ENCODE assay signal across 1 cellular context in genomic region chr3:50218448-50218847, GRCh38.
TF ChIP-seq lines count a peak whose summit lies in the region.

No MANE protein-coding gene starts in this region.

TF ChIP-seq in H1, 55 proteins besides CTCF, POLR2A, EP300 and RAD21:
- TF ChIP-seq BCL11A (IDR thresholded peaks at IDR 0.05; ENCODE audit: low read depth in 2 of 2, low read length in 2 of 2) (no peak), TEAD4 (IDR thresholded peaks at IDR 0.05; ENCODE audit: low read depth, low read length) (no peak), CREB1 (IDR thresholded peaks at IDR 0.05) (no peak), KDM1A (IDR thresholded peaks at IDR 0.05; ENCODE audit: borderline replicate concordance, low read length) (no peak), POLR2AphosphoS5 (IDR thresholded peaks at IDR 0.05; ENCODE audit: low read depth, low read length) (no peak), JUND (IDR thresholded peaks at IDR 0.05; ENCODE audit: low read length) (no peak), RXRA (IDR thresholded peaks at IDR 0.05; ENCODE audit: insufficient read depth, low read depth, low read length) (no peak), TAF1 (IDR thresholded peaks at IDR 0.05; ENCODE audit: low read depth, low read length) (no peak), TAF7 (optimal IDR thresholded peaks at IDR 0.05; ENCODE audit: borderline replicate concordance, low read depth, low read length) (no peak), ATF3 (IDR thresholded peaks at IDR 0.05; ENCODE audit: insufficient read depth, low read depth, low read length) (no peak), BACH1 (IDR thresholded peaks at IDR 0.05; ENCODE audit: low read length) (no peak), SIRT6 (IDR thresholded peaks at IDR 0.05; ENCODE audit: low read length) (no peak), CBX5 (IDR thresholded peaks at IDR 0.05; ENCODE audit: low read depth, low read length) (no peak), SAP30 (IDR thresholded peaks at IDR 0.05; ENCODE audit: insufficient read depth, insufficient replicate concordance, low read length) (no peak)
